Comparison of ENCODE assay signal across 29 cellular contexts in the genomic region with DNA sequence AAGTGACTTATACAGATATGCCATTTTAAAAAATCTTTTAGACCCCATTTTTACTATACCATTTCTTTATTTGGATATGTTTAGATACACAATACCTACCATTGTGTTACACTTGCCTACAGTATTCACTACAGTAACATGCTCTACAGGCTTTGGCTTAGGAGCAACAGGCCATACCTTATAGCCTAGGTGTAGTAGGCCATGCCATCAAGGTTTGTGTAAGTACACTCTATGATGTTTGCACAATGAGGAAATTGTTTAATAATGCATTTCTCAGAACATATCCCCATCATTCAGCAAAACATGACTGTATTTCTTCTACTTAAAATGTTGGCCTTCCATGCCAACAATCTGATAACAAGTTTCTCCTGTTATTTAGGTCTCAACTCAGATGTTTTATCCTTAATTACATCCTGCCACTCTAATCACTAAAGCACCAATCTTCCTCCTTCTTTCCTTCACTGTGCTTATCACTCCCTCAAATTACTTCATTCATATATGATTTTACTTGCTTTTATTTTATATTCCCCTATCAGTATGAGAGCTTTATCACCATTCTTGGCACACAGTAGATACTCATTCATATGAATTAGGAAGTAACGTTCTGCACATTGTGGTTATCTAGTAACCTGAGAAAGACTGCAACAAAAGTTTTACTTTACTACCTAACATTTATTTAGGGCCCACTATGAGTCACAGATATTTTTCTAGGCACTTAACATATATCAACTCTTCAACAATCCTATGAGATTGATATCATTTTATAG.
"Had no signal": no experiment of that assay in that cellular context is flagged by ENCODE, and none has a peak within 500 bp of the region (broad histone marks: within the 10 kb centered on the region; RNA-seq: fewer than 3 reads in every experiment).

No MANE protein-coding gene starts in this region.

- H3K27me3 ChIP-seq: brain microvascular endothelial cell, esophagus squamous epithelium, gastroesophageal sphincter, heart right ventricle had no signal

- H3K4me3 Mint-ChIP-seq: activated B cell treated with CpG ODN at 0.5 μM for 24 hours; activated CD8-positive, alpha-beta T cell treated with anti-CD3 and anti-CD28 coated beads for 36 hours; activated naive CD8-positive, alpha-beta T cell; activated T-cell treated with anti-CD3 and anti-CD28 coated beads, Interleukin-2, amount 50 U/mL, for 4 hours; activated T-helper 17 cell treated with anti-CD3 and anti-CD28 coated beads, Interleukin-2, amount 50 U/mL, for 72 hours; effector memory CD8-positive, alpha-beta T cell; T-helper 1 cell treated with Interleukin-12 subunit alpha and Interleukin-12 subunit beta and Interleukin-4 antibody, amounts not matched to agents 30 μg/mL and 1 μg/mL, for 36 hours had no signal

- H3K27ac Mint-ChIP-seq: activated B cell treated with CpG ODN at 0.5 μM for 24 hours; activated CD8-positive, alpha-beta T cell treated with anti-CD3 and anti-CD28 coated beads for 36 hours; activated naive CD8-positive, alpha-beta T cell; activated T-helper 17 cell treated with anti-CD3 and anti-CD28 coated beads, Interleukin-2, amount 50 U/mL, for 72 hours; effector memory CD8-positive, alpha-beta T cell; T-helper 1 cell treated with Interleukin-12 subunit alpha and Interleukin-12 subunit beta and Interleukin-4 antibody, amounts not matched to agents 30 μg/mL and 1 μg/mL, for 36 hours had no signal

- H3K36me3 ChIP-seq: brain microvascular endothelial cell, esophagus squamous epithelium, gastroesophageal sphincter, heart right ventricle, WERI-Rb-1 had no signal

- H3K27me3 Mint-ChIP-seq: activated B cell treated with CpG ODN at 0.5 μM for 24 hours; activated CD8-positive, alpha-beta T cell treated with anti-CD3 and anti-CD28 coated beads for 36 hours; activated naive CD8-positive, alpha-beta T cell; activated T-helper 17 cell treated with anti-CD3 and anti-CD28 coated beads, Interleukin-2, amount 50 U/mL, for 72 hours; effector memory CD8-positive, alpha-beta T cell had no signal

- H3K9me3 Mint-ChIP-seq: activated B cell treated with CpG ODN at 0.5 μM for 24 hours; T-helper 1 cell treated with Interleukin-12 subunit alpha and Interleukin-12 subunit beta and Interleukin-4 antibody, amounts not matched to agents 30 μg/mL and 1 μg/mL, for 36 hours had no signal

- H3K4me3 ChIP-seq: esophagus squamous epithelium, gastroesophageal sphincter, heart right ventricle had no signal

- FAIRE-seq: astrocyte had no signal

- DNase-seq: activated B cell treated with CpG ODN at 0.5 μM for 24 hours; activated CD4-positive, alpha-beta T cell treated with anti-CD3 and anti-CD28 coated beads for 48 hours; activated CD4-positive, alpha-beta T cell treated with anti-CD3 and anti-CD28 coated beads, Interleukin-2, amount 50 U/mL, for 1 hour; activated CD4-positive, alpha-beta T cell treated with anti-CD3 and anti-CD28 coated beads, Interleukin-2, amount 50 U/mL, for 48 hours; activated CD8-positive, alpha-beta memory T cell treated with anti-CD3 and anti-CD28 coated beads for 24 hours; activated CD8-positive, alpha-beta T cell treated with anti-CD3 and anti-CD28 coated beads for 36 hours; activated effector memory CD4-positive, alpha-beta T cell treated with Interleukin-2 at 50 U/mL for 16 hours; activated gamma-delta T cell treated with Interleukin-2 at 50 U/mL for 16 hours; activated naive CD4-positive, alpha-beta T cell treated with anti-CD3 and anti-CD28 coated beads, Interleukin-2, amount 50 U/mL, for 16 hours; activated naive CD4-positive, alpha-beta T cell treated with Interleukin-2 at 50 U/mL for 16 hours; activated T-cell treated with anti-CD3 and anti-CD28 coated beads, Interleukin-2, amount 50 U/mL, for 4 hours; amniotic stem cell; anterior cingulate cortex; brain microvascular endothelial cell; caudate nucleus; cortex of kidney; dermis blood vessel endothelial cell; effector CD4-positive, alpha-beta T cell; effector memory CD8-positive, alpha-beta T cell; esophagus squamous epithelium; foreskin melanocyte; heart right ventricle; T-helper 9 cell; WERI-Rb-1 had no signal

- H3K4me1 Mint-ChIP-seq: activated B cell treated with CpG ODN at 0.5 μM for 24 hours; activated T-helper 17 cell treated with anti-CD3 and anti-CD28 coated beads, Interleukin-2, amount 50 U/mL, for 72 hours had no signal

- H3K36me3 Mint-ChIP-seq: activated naive CD8-positive, alpha-beta T cell had no signal
